Comparison of ENCODE assay signal across 8 cellular contexts in genomic region chr9:126491256-126491879, GRCh38.
DNase-seq lines count a peak whose midpoint lies in the region; ATAC-seq and TF ChIP-seq lines count a peak whose summit lies in the region.

No MANE protein-coding gene starts in this region.

- H3K36me3 ChIP-seq in neural progenitor cell (no peaks in the 10 kb centered on the region), aorta (ENCODE audit: control insufficient read depth in 1 of 2, insufficient read depth in 2 of 2, low read length in 1 of 2) (peaks cover 0 to 1% of the 10 kb centered on the region in 2 donors)

- peak; percentile 53 for ATAC-seq in activated CD8-positive, alpha-beta T cell treated with anti-CD3 and anti-CD28 coated beads, Interleukin-2, amount 10 ng/mL, durations not matched to agents 7 days and 5 days
- ATAC-seq in aorta (ENCODE audit: low FRiP score) = peak; percentile 79
- ATAC-seq in HG03571 (IDR thresholded peaks at IDR 0.05; ENCODE audit: unreplicated experiment) = no peak

- H3K9me3 Mint-ChIP-seq in activated CD8-positive, alpha-beta T cell treated with anti-CD3 and anti-CD28 coated beads, Interleukin-2, amount 10 ng/mL, durations not matched to agents 7 days and 5 days (ENCODE audit: insufficient read depth) = no peaks in the 10 kb centered on the region
- H3K9me3 Mint-ChIP-seq in neural progenitor cell = no peaks in the 10 kb centered on the region

- H3F3A ChIP-seq in neural progenitor cell (ENCODE audit: low read depth) = no peaks in the 10 kb centered on the region

- no peaks in the 10 kb centered on the region for H3K79me2 ChIP-seq in neural progenitor cell (ENCODE audit: low read depth)

- H3K27me3 Mint-ChIP-seq in activated CD8-positive, alpha-beta T cell treated with anti-CD3 and anti-CD28 coated beads, Interleukin-2, amount 10 ng/mL, durations not matched to agents 7 days and 5 days (ENCODE audit: low read depth) = no peaks in the 10 kb centered on the region
- H3K27me3 Mint-ChIP-seq in neural progenitor cell (ENCODE audit: insufficient read depth, low read depth) = no peaks in the 10 kb centered on the region

- no peaks in the 10 kb centered on the region for H3K9me3 ChIP-seq in neural progenitor cell (ENCODE audit: low read depth)
- H3K9me3 ChIP-seq in aorta (ENCODE audit: control insufficient read depth, low read length) = no peaks in the 10 kb centered on the region

- H3K27ac Mint-ChIP-seq in activated CD8-positive, alpha-beta T cell treated with anti-CD3 and anti-CD28 coated beads, Interleukin-2, amount 10 ng/mL, durations not matched to agents 7 days and 5 days = no peak overlapping the region
- H3K27ac Mint-ChIP-seq in neural progenitor cell = no peak overlapping the region

- H3K4me2 ChIP-seq in neural progenitor cell = no peak overlapping the region

- no peak overlapping the region for H3K4me3 Mint-ChIP-seq in activated CD8-positive, alpha-beta T cell treated with anti-CD3 and anti-CD28 coated beads, Interleukin-2, amount 10 ng/mL, durations not matched to agents 7 days and 5 days
- no peak overlapping the region for H3K4me3 Mint-ChIP-seq in neural progenitor cell

- H3K27me3 ChIP-seq in neural progenitor cell (no peaks in the 10 kb centered on the region), aorta (ENCODE audit: control insufficient read depth in 1 of 2, insufficient read depth in 2 of 2, low read length in 1 of 2) (no peaks in the 10 kb centered on the region)

- POLR2A ChIA-PET in activated CD8-positive, alpha-beta T cell treated with anti-CD3 and anti-CD28 coated beads, Interleukin-2, amount 10 ng/mL, durations not matched to agents 7 days and 5 days (lab: Charles Lee) = no interaction called here

- H2AFZ ChIP-seq in neural progenitor cell (replicated peaks) = no peak overlapping the region

- CTCF ChIA-PET in activated CD8-positive, alpha-beta T cell treated with anti-CD3 and anti-CD28 coated beads, Interleukin-2, amount 10 ng/mL, durations not matched to agents 7 days and 5 days (lab: Charles Lee) = interaction anchor here (0.6 to 5.4 kb wide), 50 partner anchors 8 to 1084 kb away, joined by 3 to 142 read pairs (median 6); partner anchors contain the start of gene MVB12B

- H3K4me1 ChIP-seq in neural progenitor cell = peaks cover 10% of the 10 kb centered on the region
- no peaks in the 10 kb centered on the region for H3K4me1 ChIP-seq in aorta (ENCODE audit: control insufficient read depth in 1 of 2, insufficient read depth in 2 of 2, low read length in 2 of 2)

- 36 to 38% methylated on average over 11 of the region's 11 CpGs for WGBS in aorta, 2 donors

- no peak overlapping the region for H3K4me3 ChIP-seq in fibroblast of mammary gland (ENCODE audit: control insufficient read depth, low read depth, low read length)
- H3K4me3 ChIP-seq in neural progenitor cell = no peak overlapping the region
- no peak overlapping the region for H3K4me3 ChIP-seq in aorta (ENCODE audit: low read length in 2 of 2)

- no peak overlapping the region for H3K9ac ChIP-seq in neural progenitor cell

- in situ Hi-C loops in GM13977 (cut with MboI; ENCODE audit: low pct_unique_long_range_greater_than_20kb, low sequenced_read_pairs, unreplicated experiment) = no loop called here

- DNase-seq in AML-193 (lab: John Stamatoyannopoulos, UW) (peak; percentile 39 to 56), GM13977 (ENCODE audit: low spot score) (peak; percentile 78), NCI-H345 treated with DMSO at 0.1 percent for 48 hours (lab: John Stamatoyannopoulos, UW; ENCODE audit: unreplicated experiment) (peak; percentile 28), fibroblast of mammary gland (ENCODE audit: low read depth) (peak; percentile 62), neural progenitor cell (ENCODE audit: low spot score) (peak; percentile 75), aorta (peak; percentile 15 to 35)
- peak; percentile 74 for DNase-seq in activated CD8-positive, alpha-beta T cell treated with anti-CD3 and anti-CD28 coated beads, Interleukin-2, amount 10 ng/mL, durations not matched to agents 7 days and 5 days

- no peaks in the 10 kb centered on the region for H3K36me3 Mint-ChIP-seq in activated CD8-positive, alpha-beta T cell treated with anti-CD3 and anti-CD28 coated beads, Interleukin-2, amount 10 ng/mL, durations not matched to agents 7 days and 5 days (ENCODE audit: low read depth)
- no peaks in the 10 kb centered on the region for H3K36me3 Mint-ChIP-seq in neural progenitor cell

- TF ChIP-seq CTCF in GM13977 (IDR thresholded peaks at IDR 0.05; ENCODE audit: extremely low read depth, insufficient read depth, missing control alignments) (peak; percentile 86), fibroblast of mammary gland (conservative IDR thresholded peaks at IDR 0.05; ENCODE audit: control insufficient read depth, insufficient read depth, low read depth, low read length) (peak; percentile 91), neural progenitor cell (IDR thresholded peaks at IDR 0.05) (peak; percentile 99)

- peaks cover 4% of the 10 kb centered on the region for H4K20me1 ChIP-seq in neural progenitor cell (ENCODE audit: low read depth)

- intact Hi-C loops in aorta (cut with DNase I) = loop anchor here (5.0 to 10.0 kb wide), 2 partner anchors 97 to 189 kb away; no protein-coding TSS in a partner anchor

- H3K4me1 Mint-ChIP-seq in activated CD8-positive, alpha-beta T cell treated with anti-CD3 and anti-CD28 coated beads, Interleukin-2, amount 10 ng/mL, durations not matched to agents 7 days and 5 days (ENCODE audit: low read depth) = peaks cover 20% of the 10 kb centered on the region
- H3K4me1 Mint-ChIP-seq in neural progenitor cell = peaks cover 13% of the 10 kb centered on the region

- H3K27ac ChIP-seq in neural progenitor cell (no peak overlapping the region), aorta (ENCODE audit: low read depth in 1 of 2, low read length in 2 of 2) (no peak overlapping the region)

Comparison
In these comparisons a context has a peak if more than half of its experiments do, and no peak if none do; other contexts are left out.
1. DNase-seq: peak in every context shown above with its lines; median percentile 78 in GM13977; 75 in neural progenitor cell; 74 in activated CD8-positive, alpha-beta T cell treated with anti-CD3 and anti-CD28 coated beads, Interleukin-2, amount 10 ng/mL, durations not matched to agents 7 days and 5 days; 62 in fibroblast of mammary gland; 48 in AML-193; 28 in NCI-H345 treated with DMSO at 0.1 percent for 48 hours; 25 in aorta.